ENCODE assay signal across 24 cellular contexts in the genomic region with DNA sequence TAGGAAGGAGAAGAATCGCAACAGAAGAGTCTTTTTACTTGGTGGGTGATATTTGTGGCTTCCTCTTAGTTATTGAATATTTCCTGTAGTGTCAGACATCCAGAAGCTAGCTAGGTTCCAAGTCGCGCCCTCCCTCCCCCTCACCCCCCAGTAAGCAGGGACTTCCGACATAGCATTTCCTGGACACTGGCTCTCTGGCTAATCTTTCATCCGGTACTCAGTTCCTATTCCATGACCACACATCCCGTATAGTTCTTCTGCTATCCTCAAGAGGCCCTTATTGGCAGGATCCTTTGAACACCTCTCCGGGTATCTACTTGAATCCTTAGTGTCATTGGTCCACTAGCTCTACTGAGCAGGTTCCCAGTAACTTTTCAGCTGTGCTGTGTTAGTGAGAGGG.
"Had no signal": no experiment of that assay in that cellular context is flagged by ENCODE, and none has a peak within 500 bp of the region (broad histone marks: within the 10 kb centered on the region; RNA-seq: fewer than 3 reads in every experiment).

No MANE protein-coding gene starts in this region.

- H3K4me3 ChIP-seq: colonic mucosa, gastrocnemius medialis, skin epidermis, suprapubic skin, transverse colon, vagina had no signal

- H3K27ac Mint-ChIP-seq: activated CD4-positive, alpha-beta T cell treated with anti-CD3 and anti-CD28 coated beads, Interleukin-2, amount 10 ng/mL, durations not matched to agents 7 days and 5 days; activated CD8-positive, alpha-beta T cell treated with anti-CD3 and anti-CD28 coated beads, Interleukin-2, amount 10 ng/mL, durations not matched to agents 7 days and 5 days; activated naive CD4-positive, alpha-beta T cell treated with anti-CD3 and anti-CD28 coated beads for 36 hours; activated naive CD8-positive, alpha-beta T cell treated with anti-CD3 and anti-CD28 coated beads, Interleukin-2, amount 50 U/mL, for 24 hours; activated T-cell treated with anti-CD3 and anti-CD28 coated beads, Interleukin-2, amount 50 U/mL, for 24 hours; activated T-helper 2 cell treated with anti-CD3 and anti-CD28 coated beads, Interferon-gamma antibody, Interleukin-2, Interleukin-4, amounts not matched to agents 10 μg/mL and 5 μg/mL and 100 μg/mL, durations not matched to agents 14 hours and 24 hours and 36 hours; progenitor cell of endocrine pancreas; stimulated activated naive CD8-positive, alpha-beta T cell treated with anti-CD3 and anti-CD28 coated beads, Interleukin-15, amount 100 ng/mL, for 72 hours; T-helper 2 cell treated with Interferon-gamma antibody and Interleukin-4, amounts not matched to agents 5 μg/mL and 100 μg/mL, for 36 hours had no signal

- ATAC-seq: activated CD8-positive, alpha-beta T cell treated with anti-CD3 and anti-CD28 coated beads, Interleukin-2, amount 10 ng/mL, durations not matched to agents 7 days and 5 days; activated naive CD8-positive, alpha-beta T cell treated with anti-CD3 and anti-CD28 coated beads, Interleukin-2, amount 50 U/mL, for 24 hours; gastrocnemius medialis; stimulated activated naive CD8-positive, alpha-beta T cell treated with anti-CD3 and anti-CD28 coated beads, Interleukin-15, amount 100 ng/mL, for 72 hours had no signal

- H3K27ac ChIP-seq: brain microvascular endothelial cell, colonic mucosa, gastrocnemius medialis, skin epidermis, suprapubic skin, transverse colon, vagina had no signal

- DNase-seq: activated CD4-positive, alpha-beta T cell treated with anti-CD3 and anti-CD28 coated beads, Interleukin-2, amount 10 ng/mL, durations not matched to agents 7 days and 5 days; activated CD4-positive, CD25-positive, alpha-beta regulatory T cell; activated CD8-positive, alpha-beta T cell treated with anti-CD3 and anti-CD28 coated beads, Interleukin-2, amount 10 ng/mL, durations not matched to agents 7 days and 5 days; activated naive CD4-positive, alpha-beta T cell treated with anti-CD3 and anti-CD28 coated beads for 36 hours; activated naive CD8-positive, alpha-beta T cell treated with anti-CD3 and anti-CD28 coated beads, Interleukin-2, amount 50 U/mL, for 24 hours; activated T-cell treated with anti-CD3 and anti-CD28 coated beads, Interleukin-2, amount 50 U/mL, for 24 hours; aorta; brain microvascular endothelial cell; colonic mucosa; gastrocnemius medialis; mammary epithelial cell; occipital lobe; stimulated activated CD4-positive, alpha-beta T cell treated with anti-CD3 and anti-CD28 coated beads, Interleukin-15, amount 100 ng/mL, for 24 hours; stimulated activated CD4-positive, alpha-beta T cell treated with anti-CD3 and anti-CD28 coated beads, Interleukin-2, amount 100 ng/mL, for 48 hours; stimulated activated naive CD8-positive, alpha-beta T cell treated with anti-CD3 and anti-CD28 coated beads, Interleukin-15, amount 100 ng/mL, for 72 hours; transverse colon had no signal

- H3K27me3 ChIP-seq: brain microvascular endothelial cell, colonic mucosa, gastrocnemius medialis, suprapubic skin, transverse colon, vagina had no signal

- H3K9me3 ChIP-seq: colonic mucosa, gastrocnemius medialis, suprapubic skin, transverse colon, vagina had no signal

- H3K4me3 Mint-ChIP-seq: activated CD4-positive, alpha-beta T cell treated with anti-CD3 and anti-CD28 coated beads, Interleukin-2, amount 10 ng/mL, durations not matched to agents 7 days and 5 days; activated CD8-positive, alpha-beta T cell treated with anti-CD3 and anti-CD28 coated beads, Interleukin-2, amount 10 ng/mL, durations not matched to agents 7 days and 5 days; activated naive CD4-positive, alpha-beta T cell treated with anti-CD3 and anti-CD28 coated beads for 36 hours; activated naive CD8-positive, alpha-beta T cell treated with anti-CD3 and anti-CD28 coated beads, Interleukin-2, amount 50 U/mL, for 24 hours; activated T-cell treated with anti-CD3 and anti-CD28 coated beads, Interleukin-2, amount 50 U/mL, for 24 hours; central memory CD8-positive, alpha-beta T cell; stimulated activated naive CD8-positive, alpha-beta T cell treated with anti-CD3 and anti-CD28 coated beads, Interleukin-15, amount 100 ng/mL, for 72 hours; T-helper 2 cell treated with Interferon-gamma antibody and Interleukin-4, amounts not matched to agents 5 μg/mL and 100 μg/mL, for 36 hours had no signal

- H3K4me1 Mint-ChIP-seq: activated CD4-positive, alpha-beta T cell treated with anti-CD3 and anti-CD28 coated beads, Interleukin-2, amount 10 ng/mL, durations not matched to agents 7 days and 5 days; central memory CD8-positive, alpha-beta T cell; stimulated activated naive CD8-positive, alpha-beta T cell treated with anti-CD3 and anti-CD28 coated beads, Interleukin-15, amount 100 ng/mL, for 72 hours had no signal

- FAIRE-seq: endometrium had no signal

- H3K36me3 ChIP-seq: brain microvascular endothelial cell, colonic mucosa, gastrocnemius medialis, suprapubic skin, transverse colon, vagina had no signal

- H3K4me1 ChIP-seq: gastrocnemius medialis, vagina had no signal

- H3K27me3 Mint-ChIP-seq: activated CD4-positive, alpha-beta T cell treated with anti-CD3 and anti-CD28 coated beads, Interleukin-2, amount 10 ng/mL, durations not matched to agents 7 days and 5 days; activated naive CD8-positive, alpha-beta T cell treated with anti-CD3 and anti-CD28 coated beads, Interleukin-2, amount 50 U/mL, for 24 hours; activated T-cell treated with anti-CD3 and anti-CD28 coated beads, Interleukin-2, amount 50 U/mL, for 24 hours; central memory CD8-positive, alpha-beta T cell; progenitor cell of endocrine pancreas; stimulated activated naive CD8-positive, alpha-beta T cell treated with anti-CD3 and anti-CD28 coated beads, Interleukin-15, amount 100 ng/mL, for 72 hours had no signal
